In the genomic region with DNA sequence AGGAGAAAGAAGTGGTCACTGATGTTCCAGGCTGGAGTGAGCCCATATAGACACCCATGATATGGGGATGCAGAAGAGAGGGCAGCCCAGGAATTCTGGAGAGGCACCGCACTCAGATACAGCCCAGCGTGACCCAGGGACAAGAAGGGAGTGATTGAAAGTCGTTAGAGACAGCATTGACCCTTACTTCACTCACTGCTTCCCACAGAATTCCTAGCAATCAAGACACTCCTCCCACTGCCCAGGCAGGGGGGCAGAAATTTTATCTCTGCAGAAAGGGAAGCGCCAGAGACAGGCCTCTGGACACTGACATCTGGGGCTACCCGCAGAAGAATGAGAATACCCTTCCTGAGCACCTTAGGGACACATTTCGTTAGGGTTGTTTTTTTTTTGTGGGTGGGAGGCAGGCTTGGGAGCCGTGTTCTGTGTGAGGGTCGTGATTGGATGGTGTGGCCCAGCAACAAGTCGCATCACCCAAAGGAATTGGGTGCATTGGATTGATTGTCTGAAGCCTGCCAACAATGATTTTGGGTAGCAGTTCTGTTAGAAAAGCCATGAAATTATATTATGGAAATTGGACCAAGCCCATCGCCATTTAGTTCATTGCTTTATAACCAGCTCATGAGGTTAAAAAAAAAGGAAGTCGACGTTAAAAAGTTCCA, we compare ENCODE assay signal across 2 cellular contexts.
TF ChIP-seq lines count a peak whose summit lies in the region.

No MANE protein-coding gene starts in this region.

TF ChIP-seq in HepG2, 621 proteins besides CTCF, POLR2A, EP300 and RAD21:
- peak; percentile 57; the same call in 1 of the 2 replicates for TF ChIP-seq RFXANK (CRISPR knock-in tag; IDR thresholded peaks at IDR 0.05)
- TF ChIP-seq RFX5 (IDR thresholded peaks at IDR 0.05; ENCODE audit: low read depth, low read length), result peak; percentile 92
- TF ChIP-seq, protein P1, sequence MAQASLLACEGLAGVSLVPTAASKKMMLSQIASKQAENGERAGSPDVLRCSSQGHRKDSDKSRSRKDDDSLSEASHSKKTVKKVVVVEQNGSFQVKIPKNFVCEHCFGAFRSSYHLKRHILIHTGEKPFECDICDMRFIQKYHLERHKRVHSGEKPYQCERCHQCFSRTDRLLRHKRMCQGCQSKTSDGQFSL (CRISPR knock-in tag; IDR thresholded peaks at IDR 0.05), result no peak

TF ChIP-seq in GM12878, 131 proteins besides CTCF, POLR2A, EP300 and RAD21:
- TF ChIP-seq, protein P2, sequence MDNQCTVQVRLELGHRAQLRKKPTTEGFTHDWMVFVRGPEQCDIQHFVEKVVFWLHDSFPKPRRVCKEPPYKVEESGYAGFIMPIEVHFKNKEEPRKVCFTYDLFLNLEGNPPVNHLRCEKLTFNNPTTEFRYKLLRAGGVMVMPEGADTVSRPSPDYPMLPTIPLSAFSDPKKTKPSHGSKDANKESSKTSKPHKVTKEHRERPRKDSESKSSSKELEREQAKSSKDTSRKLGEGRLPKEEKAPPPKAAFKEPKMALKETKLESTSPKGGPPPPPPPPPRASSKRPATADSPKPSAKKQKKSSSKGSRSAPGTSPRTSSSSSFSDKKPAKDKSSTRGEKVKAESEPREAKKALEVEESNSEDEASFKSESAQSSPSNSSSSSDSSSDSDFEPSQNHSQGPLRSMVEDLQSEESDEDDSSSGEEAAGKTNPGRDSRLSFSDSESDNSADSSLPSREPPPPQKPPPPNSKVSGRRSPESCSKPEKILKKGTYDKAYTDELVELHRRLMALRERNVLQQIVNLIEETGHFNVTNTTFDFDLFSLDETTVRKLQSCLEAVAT (IDR thresholded peaks at IDR 0.05), result no peak
- TF ChIP-seq RFX5 (IDR thresholded peaks at IDR 0.05; ENCODE audit: low read depth, low read length) (peak; percentile 77), CREB1 (IDR thresholded peaks at IDR 0.05; ENCODE audit: low read depth) (peak; percentile 55; the same call in 1 of the 2 replicates)
